In genomic region chr4:41260315-41260714, GRCh38 we compare ENCODE assay signal across 21 cellular contexts. TPM values are rescaled to one million over a fixed set of nuclear protein-coding genes. Genes with fewer than 3 reads are reported as not detected.
DNase-seq lines count a peak whose midpoint lies in the region; TF ChIP-seq lines count a peak whose summit lies in the region.
"Had no signal": no experiment of that assay in that cellular context is flagged by ENCODE, and none has a peak within 500 bp of the region (broad histone marks: within the 10 kb centered on the region; RNA-seq: fewer than 3 reads in every experiment).

No MANE protein-coding gene starts in this region.

- no peaks in the 10 kb centered on the region for H3K9me2 ChIP-seq in GM23248 (ENCODE audit: insufficient read depth)

- H3K36me3 ChIP-seq in GM23248 (ENCODE audit: low read depth) = peaks cover 7% of the 10 kb centered on the region; the same call in 1 of the 2 replicates
- H3K36me3 ChIP-seq: SJSA1 had no signal

- H3K27me3 ChIP-seq in GM23248 (replicated peaks; ENCODE audit: insufficient read depth) = peaks cover 7% of the 10 kb centered on the region

- no peaks in the 10 kb centered on the region for H3K9me3 ChIP-seq in GM23248 (ENCODE audit: low read depth)
- H3K9me3 ChIP-seq: SJSA1 had no signal

- H3K4me2 ChIP-seq in GM23248 (ENCODE audit: unreplicated experiment) = no peak overlapping the region

- H3K9ac ChIP-seq in GM23248 = no peak overlapping the region

- H3K4me1 Mint-ChIP-seq in brain = peaks cover 57% of the 10 kb centered on the region

- no peak overlapping the region for H3K27ac ChIP-seq in GM23248
- H3K27ac ChIP-seq: 22Rv1, SJSA1 had no signal

- in situ Hi-C loops in GM23248 (cut with MboI) = no loop called here

- H3K27me3 Mint-ChIP-seq in brain = peaks cover 12% of the 10 kb centered on the region

- peaks cover 23% of the 10 kb centered on the region for H3F3A ChIP-seq in GM23248 (ENCODE audit: insufficient read depth)

- H3K79me2 ChIP-seq in GM23248 (ENCODE audit: insufficient read depth) = no peaks in the 10 kb centered on the region

- TF ChIP-seq CTCF in brain (conservative IDR thresholded peaks at IDR 0.05) = no peak

- H3K9me3 Mint-ChIP-seq in brain = peaks cover 0 to 3% (median 0%) of the 10 kb centered on the region in 5 experiments

- H2AFZ ChIP-seq in GM23248 = no peak overlapping the region

- H3K4me3 ChIP-seq in GM23248 = no peak overlapping the region
- H3K4me3 ChIP-seq: SJSA1 had no signal

- no peaks in the 10 kb centered on the region for H3K4me1 ChIP-seq in GM23248 (ENCODE audit: insufficient read depth)

- H3K4me3 Mint-ChIP-seq in brain = peak overlapping the region; percentile 12 to 94 (median 70)
- H3K4me3 Mint-ChIP-seq: B cell, CD14-positive monocyte had no signal

- H3K27ac Mint-ChIP-seq in brain = peak overlapping the region in 2 of 5 experiments; percentile 15 to 69
- H3K27ac Mint-ChIP-seq: B cell had no signal

- DNase-seq in DMS 273 (lab: John Stamatoyannopoulos, UW; ENCODE audit: unreplicated experiment) = peak; percentile 8
- DNase-seq in DMS 273 treated with DMSO at 0.1 percent for 48 hours (lab: John Stamatoyannopoulos, UW) = no peak
- DNase-seq in inferior parietal cortex (ENCODE audit: extremely low spot score) = peak; percentile 42
- DNase-seq in GM23248 = no peak
- no peak for DNase-seq in activated CD4-positive, alpha-beta T cell treated with anti-CD3 and anti-CD28 coated beads for 48 hours
- DNase-seq in NCI-H2196 (lab: John Stamatoyannopoulos, UW; ENCODE audit: unreplicated experiment) = no peak
- DNase-seq in NOMO-1 (lab: John Stamatoyannopoulos, UW; ENCODE audit: unreplicated experiment in 2 of 2) = no peak
- DNase-seq: DMS79 treated with DMSO at 0.1 percent for 48 hours, HCEC 1CT, KG1, NCI-H1092 treated with DMSO at 0.1 percent for 48 hours, NCI-H1436 treated with DMSO at 0.1 percent for 48 hours, NCI-H2029, NCI-H345, NCI-H524, NCI-H82 had no signal

- H4K20me1 ChIP-seq in GM23248 (ENCODE audit: insufficient read depth) = no peaks in the 10 kb centered on the region

- WGBS in GM23248 (ENCODE audit: low coverage in 1 of 2, low lambda C conversion rate in 2 of 2, missing lambda C conversion rate in 2 of 2), 2 experiments = 88 to 90% methylated on average over 6 of the region's 6 CpGs

- H3K36me3 Mint-ChIP-seq in brain = peaks cover 58% of the 10 kb centered on the region

RNA-seq across cellular contexts. Expression of gene UCHL1, which starts 3.6 kb away (rescaled TPM):
- polyA plus RNA-seq in brain (ENCODE audit: insufficient read depth, low read depth, low replicate concordance) (2,034 TPM), GM23248 (2016; fragmentation: Nextera tagmentation; extraction: Ambion mirVana) (306 and 322 TPM in 2 replicates)
- total RNA-seq in GM23248 (2014; rRNA removed; shearing (Covaris generic)) = 443 and 525 TPM in 2 replicates
- polyA plus RNA-seq: CD14-positive monocyte had no signal

RNA-seq across cellular contexts. Expression of gene APBB2, which starts 46.0 kb away (rescaled TPM):
- 71.6 TPM for polyA plus RNA-seq in brain (ENCODE audit: insufficient read depth, low read depth, low replicate concordance)
- 61.0 and 83.8 TPM in 2 replicates for total RNA-seq in GM23248 (2014; rRNA removed; shearing (Covaris generic))
- 22.0 and 24.1 TPM in 2 replicates for polyA plus RNA-seq in GM23248 (2016; fragmentation: Nextera tagmentation; extraction: Ambion mirVana)

Comparison
In these comparisons a context has a peak if more than half of its experiments do, and no peak if none do; other contexts are left out.
1. DNase-seq: peak in DMS 273 (single experiment) and inferior parietal cortex (single experiment); none in DMS 273 treated with DMSO at 0.1 percent for 48 hours (single experiment), GM23248 (single experiment), activated CD4-positive, alpha-beta T cell treated with anti-CD3 and anti-CD28 coated beads for 48 hours (single experiment), NCI-H2196 (single experiment) and NOMO-1 (0 of 2).